26 cellular contexts compared by ENCODE assay signal in genomic region chr11:120867024-120867423, GRCh38.
"Had no signal": no experiment of that assay in that cellular context is flagged by ENCODE, and none has a peak within 500 bp of the region (broad histone marks: within the 10 kb centered on the region; RNA-seq: fewer than 3 reads in every experiment).

No MANE protein-coding gene starts in this region.

- H3K4me1 ChIP-seq: gastrocnemius medialis, left lung, psoas muscle, sigmoid colon, stomach, thyroid gland, vagina had no signal

- H3K27me3 ChIP-seq: gastrocnemius medialis, ovary, thyroid gland, vagina had no signal

- H3K9me3 Mint-ChIP-seq: dendritic cell treated with granulocyte-macrophage colony-stimulating factor and Interleukin-4, amounts not matched to agents 40 ng/mL and 50 ng/mL, for 4 days; endodermal cell; stimulated activated effector memory CD8-positive, alpha-beta T cell treated with anti-CD3 and anti-CD28 coated beads, Interleukin-12 subunit alpha, Interleukin-12 subunit beta, amount 100 ng/mL, for 72 hours had no signal

- H3K79me2 ChIP-seq: hepatocyte had no signal

- H3K4me1 Mint-ChIP-seq: stimulated activated effector memory CD8-positive, alpha-beta T cell treated with anti-CD3 and anti-CD28 coated beads, Interleukin-12 subunit alpha, Interleukin-12 subunit beta, amount 100 ng/mL, for 72 hours had no signal

- H3K4me3 ChIP-seq: gastrocnemius medialis, hepatocyte, left lung, ovary, psoas muscle, sigmoid colon, stomach, thyroid gland, vagina had no signal

- H3K36me3 Mint-ChIP-seq: naive thymus-derived CD4-positive, alpha-beta T cell; stimulated activated effector memory CD8-positive, alpha-beta T cell treated with anti-CD3 and anti-CD28 coated beads, Interleukin-12 subunit alpha, Interleukin-12 subunit beta, amount 100 ng/mL, for 72 hours had no signal

- DNase-seq: effector CD8-positive, alpha-beta T cell; foreskin fibroblast; gastrocnemius medialis; head of caudate nucleus; left cardiac atrium; left lung; mesenchymal stem cell; midbrain; naive thymus-derived CD4-positive, alpha-beta T cell; occipital lobe; ovary; psoas muscle; right cardiac atrium; sigmoid colon; stimulated activated CD4-positive, alpha-beta T cell treated with anti-CD3 and anti-CD28 coated beads, Interleukin-2, amount 100 ng/mL, for 24 hours; stimulated activated CD4-positive, alpha-beta T cell treated with anti-CD3 and anti-CD28 coated beads, Interleukin-4, amount 100 ng/mL, for 24 hours; stimulated activated naive CD4-positive, alpha-beta T cell treated with Interleukin-2 at 50 U/mL for 16 hours; stomach; thyroid gland had no signal

- H3K4me3 Mint-ChIP-seq: dendritic cell treated with granulocyte-macrophage colony-stimulating factor and Interleukin-4, amounts not matched to agents 40 ng/mL and 50 ng/mL, for 4 days; endodermal cell; naive thymus-derived CD4-positive, alpha-beta T cell; stimulated activated effector memory CD8-positive, alpha-beta T cell treated with anti-CD3 and anti-CD28 coated beads, Interleukin-12 subunit alpha, Interleukin-12 subunit beta, amount 100 ng/mL, for 72 hours had no signal

- H3K9me3 ChIP-seq: gastrocnemius medialis, left lung, ovary, psoas muscle, sigmoid colon, stomach, thyroid gland, vagina had no signal

- H3K4me2 ChIP-seq: hepatocyte had no signal

- ATAC-seq: esophagus mucosa; gastrocnemius medialis; left cardiac atrium; left lung; naive thymus-derived CD4-positive, alpha-beta T cell; psoas muscle; right cardiac atrium; stimulated activated effector memory CD8-positive, alpha-beta T cell treated with anti-CD3 and anti-CD28 coated beads, Interleukin-12 subunit alpha, Interleukin-12 subunit beta, amount 100 ng/mL, for 72 hours had no signal

- H3K27ac Mint-ChIP-seq: dendritic cell treated with granulocyte-macrophage colony-stimulating factor and Interleukin-4, amounts not matched to agents 40 ng/mL and 50 ng/mL, for 4 days; endodermal cell; naive thymus-derived CD4-positive, alpha-beta T cell; stimulated activated effector memory CD8-positive, alpha-beta T cell treated with anti-CD3 and anti-CD28 coated beads, Interleukin-12 subunit alpha, Interleukin-12 subunit beta, amount 100 ng/mL, for 72 hours had no signal

- H2AFZ ChIP-seq: hepatocyte had no signal

- H3K36me3 ChIP-seq: gastrocnemius medialis, left lung, ovary, sigmoid colon, stomach, thyroid gland, vagina had no signal

- H3K27ac ChIP-seq: epithelial cell of prostate, gastrocnemius medialis, hepatocyte, left lung, ovary, psoas muscle, sigmoid colon, stomach, thyroid gland, vagina had no signal
